ENCODE assay signal across 8 cellular contexts in genomic region chr19:51339313-51339686, GRCh38. TPM values are rescaled to one million over a fixed set of nuclear protein-coding genes. Genes with fewer than 3 reads are reported as not detected.
DNase-seq lines count a peak whose midpoint lies in the region; ATAC-seq and TF ChIP-seq lines count a peak whose summit lies in the region.

No MANE protein-coding gene starts in this region.

- H3K4me3 ChIP-seq in AG04449 (ENCODE audit: low read depth, low read length) (peak overlapping the region; percentile 74), iPS-18c (ENCODE audit: insufficient read depth, low read depth, low read length) (peak overlapping the region; percentile 55; the same call in 1 of the 2 replicates)

- no peaks in the 10 kb centered on the region for H3K9me3 Mint-ChIP-seq in activated CD4-positive, alpha-beta memory T cell treated with anti-CD3 and anti-CD28 coated beads for 36 hours
- H3K9me3 Mint-ChIP-seq in stimulated activated naive CD8-positive, alpha-beta T cell treated with anti-CD3 and anti-CD28 coated beads, Interleukin-15, amount 100 ng/mL, for 72 hours, result no peaks in the 10 kb centered on the region

- ATAC-seq in GM19395 (IDR thresholded peaks at IDR 0.05; ENCODE audit: unreplicated experiment) (peak; percentile 3), HG02678 (IDR thresholded peaks at IDR 0.05; ENCODE audit: unreplicated experiment) (no peak)
- ATAC-seq in stimulated activated naive CD8-positive, alpha-beta T cell treated with anti-CD3 and anti-CD28 coated beads, Interleukin-15, amount 100 ng/mL, for 72 hours, result peak; percentile 4

- no peaks in the 10 kb centered on the region for H3K27me3 Mint-ChIP-seq in activated CD4-positive, alpha-beta memory T cell treated with anti-CD3 and anti-CD28 coated beads for 36 hours
- H3K27me3 Mint-ChIP-seq in stimulated activated naive CD8-positive, alpha-beta T cell treated with anti-CD3 and anti-CD28 coated beads, Interleukin-15, amount 100 ng/mL, for 72 hours, result peaks cover 29% of the 10 kb centered on the region

- H3K4me1 Mint-ChIP-seq in activated CD4-positive, alpha-beta memory T cell treated with anti-CD3 and anti-CD28 coated beads for 36 hours (ENCODE audit: low read depth), result peaks cover 15% of the 10 kb centered on the region
- H3K4me1 Mint-ChIP-seq in stimulated activated naive CD8-positive, alpha-beta T cell treated with anti-CD3 and anti-CD28 coated beads, Interleukin-15, amount 100 ng/mL, for 72 hours, result peaks cover 23% of the 10 kb centered on the region

- CTCF ChIA-PET in AG04449 (lab: Yijun Ruan, JAX), result interaction anchor here (0.6 to 2.0 kb wide), 9 partner anchors 12 to 318 kb away, joined by 3 to 10 read pairs (median 4); no protein-coding TSS in a partner anchor
- CTCF ChIA-PET in activated CD4-positive, alpha-beta memory T cell treated with anti-CD3 and anti-CD28 coated beads for 36 hours (lab: Charles Lee), result interaction anchor here (0.6 to 2.8 kb wide), 16 partner anchors 9 to 322 kb away, joined by 3 to 30 read pairs (median 4); partner anchors contain the start of gene ETFB

- peak overlapping the region; percentile 69 for H3K27ac Mint-ChIP-seq in activated CD4-positive, alpha-beta memory T cell treated with anti-CD3 and anti-CD28 coated beads for 36 hours
- peak overlapping the region in 1 of 2 donors; percentile 15 for H3K27ac Mint-ChIP-seq in stimulated activated naive CD8-positive, alpha-beta T cell treated with anti-CD3 and anti-CD28 coated beads, Interleukin-15, amount 100 ng/mL, for 72 hours

- H3K36me3 Mint-ChIP-seq in activated CD4-positive, alpha-beta memory T cell treated with anti-CD3 and anti-CD28 coated beads for 36 hours, result no peaks in the 10 kb centered on the region

- no peak for TF ChIP-seq CTCF in AG04449 (IDR thresholded peaks at IDR 0.05; ENCODE audit: insufficient read depth, low read length, missing control alignments)

- H3K9me3 ChIP-seq in iPS-18c (ENCODE audit: control insufficient read depth, insufficient read depth, low read length), result no peaks in the 10 kb centered on the region

- intact Hi-C loops in activated CD4-positive, alpha-beta memory T cell treated with anti-CD3 and anti-CD28 coated beads for 36 hours (cut with micrococcal nuclease), result loop anchor here (1.0 kb wide), 4 partner anchors 28 to 102 kb away; no protein-coding TSS in a partner anchor

- H3K4me3 Mint-ChIP-seq in activated CD4-positive, alpha-beta memory T cell treated with anti-CD3 and anti-CD28 coated beads for 36 hours, result peak overlapping the region; percentile 85
- peak overlapping the region; percentile 87 to 91 for H3K4me3 Mint-ChIP-seq in stimulated activated naive CD8-positive, alpha-beta T cell treated with anti-CD3 and anti-CD28 coated beads, Interleukin-15, amount 100 ng/mL, for 72 hours

- no peak for TF ChIP-seq POLR2A in erythroblast (IDR thresholded peaks at IDR 0.05; ENCODE audit: low read length)

- POLR2A ChIA-PET in AG04449 (lab: Yijun Ruan, JAX), result interaction anchor here (1.0 to 2.1 kb wide), 3 partner anchors 20 to 28 kb away, joined by 6 to 14 read pairs (median 7); partner anchors contain the start of gene ETFB
- POLR2A ChIA-PET in activated CD4-positive, alpha-beta memory T cell treated with anti-CD3 and anti-CD28 coated beads for 36 hours (lab: Charles Lee), result interaction anchor here (0.6 to 1.4 kb wide), 4 partner anchors 11 to 56 kb away, joined by 3 to 5 read pairs (median 3); no protein-coding TSS in a partner anchor

- DNase-seq in AG04449 (ENCODE audit: low read depth, low spot score), result no peak
- no peak for DNase-seq in activated CD4-positive, alpha-beta memory T cell treated with anti-CD3 and anti-CD28 coated beads for 36 hours
- DNase-seq in stimulated activated naive CD8-positive, alpha-beta T cell treated with anti-CD3 and anti-CD28 coated beads, Interleukin-15, amount 100 ng/mL, for 72 hours, result no peak
- no peak for DNase-seq in erythroblast (lab: John Stamatoyannopoulos, UW)
- no peak for DNase-seq in NCI-H510A (lab: John Stamatoyannopoulos, UW)

RNA-seq across cellular contexts. Expression of gene VSIG10L, which starts 2.6 kb away (rescaled TPM):
- total RNA-seq in activated CD4-positive, alpha-beta memory T cell treated with anti-CD3 and anti-CD28 coated beads for 36 hours, result 1 to 10 TPM; 3.2 to 3.5 TPM

RNA-seq across cellular contexts. Expression of gene ETFB, which starts 26.9 kb away (rescaled TPM):
- total RNA-seq in activated CD4-positive, alpha-beta memory T cell treated with anti-CD3 and anti-CD28 coated beads for 36 hours, result 100 to 1,000 TPM; 190 to 193 TPM

RNA-seq across cellular contexts. Expression of gene IGLON5, which starts 27.9 kb away (rescaled TPM):
- total RNA-seq in activated CD4-positive, alpha-beta memory T cell treated with anti-CD3 and anti-CD28 coated beads for 36 hours, result under 1 TPM; 0.07 to 0.24 TPM

RNA-seq across cellular contexts. Expression of gene CLDND2, which starts 29.5 kb away (rescaled TPM):
- 1 to 10 TPM; 2.8 to 4.8 TPM for total RNA-seq in activated CD4-positive, alpha-beta memory T cell treated with anti-CD3 and anti-CD28 coated beads for 36 hours

RNA-seq across cellular contexts. Expression of gene NKG7, which starts 33.2 kb away (rescaled TPM):
- total RNA-seq in activated CD4-positive, alpha-beta memory T cell treated with anti-CD3 and anti-CD28 coated beads for 36 hours, result 100 to 1,000 TPM; 140 to 149 TPM
